ENCODE assay signal across 18 cellular contexts in the genomic region with DNA sequence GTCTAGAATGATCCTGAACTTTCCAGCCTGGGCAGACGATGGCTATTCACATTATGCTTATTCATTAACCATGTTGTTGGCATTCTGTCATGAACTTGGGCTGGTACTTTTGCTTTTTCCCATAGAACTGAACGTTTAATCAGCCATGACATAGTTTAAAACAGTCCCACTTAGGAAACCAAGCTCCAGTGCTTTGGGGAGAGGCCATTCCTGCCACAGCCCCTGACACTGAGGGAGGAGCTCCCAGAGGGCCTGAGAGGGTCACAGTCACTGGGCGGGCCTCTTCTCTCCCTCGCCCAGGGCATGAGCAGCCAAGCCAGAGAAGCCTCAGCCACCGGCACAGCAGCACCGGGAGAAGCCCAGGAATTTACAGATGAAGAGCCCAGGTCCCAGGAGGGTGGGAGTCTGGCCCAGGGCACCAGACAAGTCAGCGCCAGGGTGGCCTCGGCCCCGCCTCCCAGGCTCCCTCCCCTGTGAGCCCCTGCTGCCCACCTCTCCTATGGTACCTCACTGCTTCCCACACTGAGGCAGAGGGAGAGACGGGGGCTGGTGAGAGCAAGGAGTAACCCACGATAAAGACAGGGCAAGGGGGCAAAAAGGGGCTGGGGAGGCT. TPM values are rescaled to one million over a fixed set of nuclear protein-coding genes. Genes with fewer than 3 reads are reported as not detected.
DNase-seq lines count a peak whose midpoint lies in the region; ATAC-seq and TF ChIP-seq lines count a peak whose summit lies in the region.
"Had no signal": no experiment of that assay in that cellular context is flagged by ENCODE, and none has a peak within 500 bp of the region (broad histone marks: within the 10 kb centered on the region; RNA-seq: fewer than 3 reads in every experiment).

No MANE protein-coding gene starts in this region.

- H3K4me1 Mint-ChIP-seq in nephron progenitor cell, result peaks cover 51% of the 10 kb centered on the region
- H3K4me1 Mint-ChIP-seq in activated CD8-positive, alpha-beta memory T cell treated with anti-CD3 and anti-CD28 coated beads, Interleukin-2, amount 10 ng/mL, durations not matched to agents 7 days and 5 days, result peaks cover 49% of the 10 kb centered on the region

- H3K36me3 ChIP-seq in esophagus (ENCODE audit: control insufficient read depth in 2 of 2, insufficient read depth in 2 of 2, low read length in 1 of 2), result no peaks in the 10 kb centered on the region
- H3K36me3 ChIP-seq: tibial artery had no signal

- DNase-seq in cardiac septum (ENCODE audit: low spot score), result peak; percentile 66
- DNase-seq in left ventricle myocardium superior, result no peak
- DNase-seq in nephron progenitor cell, result peak; percentile 31
- DNase-seq in activated CD8-positive, alpha-beta memory T cell treated with anti-CD3 and anti-CD28 coated beads, Interleukin-2, amount 10 ng/mL, durations not matched to agents 7 days and 5 days, result no peak
- DNase-seq: activated T-cell treated with anti-CD3 and anti-CD28 coated beads, Interleukin-2, amount 50 U/mL, for 4 hours; amniotic stem cell; DMS153; NCI-H2029; NCI-H524 treated with DMSO at 0.1 percent for 48 hours; SW 1271 had no signal

- no peak overlapping the region for H3K4me3 Mint-ChIP-seq in nephron progenitor cell
- H3K4me3 Mint-ChIP-seq in activated CD8-positive, alpha-beta memory T cell treated with anti-CD3 and anti-CD28 coated beads, Interleukin-2, amount 10 ng/mL, durations not matched to agents 7 days and 5 days, result no peak overlapping the region
- H3K4me3 Mint-ChIP-seq: activated T-cell treated with anti-CD3 and anti-CD28 coated beads, Interleukin-2, amount 50 U/mL, for 4 hours had no signal

- H3K27me3 Mint-ChIP-seq in nephron progenitor cell (ENCODE audit: low read depth, poor library complexity), result peaks cover 12% of the 10 kb centered on the region
- H3K27me3 Mint-ChIP-seq in activated CD8-positive, alpha-beta memory T cell treated with anti-CD3 and anti-CD28 coated beads, Interleukin-2, amount 10 ng/mL, durations not matched to agents 7 days and 5 days, result no peaks in the 10 kb centered on the region

- H3K36me3 Mint-ChIP-seq in nephron progenitor cell (ENCODE audit: low read depth), result no peaks in the 10 kb centered on the region
- peaks cover 3% of the 10 kb centered on the region for H3K36me3 Mint-ChIP-seq in activated CD8-positive, alpha-beta memory T cell treated with anti-CD3 and anti-CD28 coated beads, Interleukin-2, amount 10 ng/mL, durations not matched to agents 7 days and 5 days

- H3K27me3 ChIP-seq in esophagus (ENCODE audit: control insufficient read depth in 1 of 2, insufficient read depth in 2 of 2, low read length in 2 of 2), result no peaks in the 10 kb centered on the region

- CTCF ChIA-PET in activated CD8-positive, alpha-beta memory T cell treated with anti-CD3 and anti-CD28 coated beads, Interleukin-2, amount 10 ng/mL, durations not matched to agents 7 days and 5 days (lab: Charles Lee), result interaction anchor here (1.3 to 10.2 kb wide), 3 partner anchors 9 to 19 kb away, joined by 4 to 149 read pairs (median 77); no protein-coding TSS in a partner anchor

- peaks cover 18% of the 10 kb centered on the region for H3K9me3 Mint-ChIP-seq in nephron progenitor cell
- H3K9me3 Mint-ChIP-seq in activated CD8-positive, alpha-beta memory T cell treated with anti-CD3 and anti-CD28 coated beads, Interleukin-2, amount 10 ng/mL, durations not matched to agents 7 days and 5 days (ENCODE audit: low read depth), result no peaks in the 10 kb centered on the region
- H3K9me3 Mint-ChIP-seq: activated T-cell treated with anti-CD3 and anti-CD28 coated beads, Interleukin-2, amount 50 U/mL, for 4 hours had no signal

- H3K27ac ChIP-seq in esophagus (ENCODE audit: low read depth in 2 of 2, low read length in 1 of 2), result peak overlapping the region; percentile 34 to 52
- H3K27ac ChIP-seq: tibial artery had no signal

- WGBS in esophagus, 2 donors, result 59 to 62% methylated on average over 11 of the region's 11 CpGs

- peaks cover 0 to 2% of the 10 kb centered on the region in 2 donors for H3K9me3 ChIP-seq in esophagus (ENCODE audit: control insufficient read depth in 2 of 2, insufficient read depth in 1 of 2, low read depth in 1 of 2, low read length in 1 of 2)
- H3K9me3 ChIP-seq: tibial artery had no signal

- intact Hi-C loops in cardiac septum (cut with DNase I), result no loop called here
- intact Hi-C loops in left ventricle myocardium superior (cut with micrococcal nuclease), result no loop called here

- ATAC-seq in left ventricle myocardium superior (no peak), GM18868 (IDR thresholded peaks at IDR 0.05; ENCODE audit: unreplicated experiment) (no peak), GM18511 (IDR thresholded peaks at IDR 0.05; ENCODE audit: unreplicated experiment) (no peak), GM18505 (IDR thresholded peaks at IDR 0.05; ENCODE audit: unreplicated experiment) (no peak)
- ATAC-seq in activated CD8-positive, alpha-beta memory T cell treated with anti-CD3 and anti-CD28 coated beads, Interleukin-2, amount 10 ng/mL, durations not matched to agents 7 days and 5 days, result no peak
- ATAC-seq: activated CD4-positive, CD25-positive, alpha-beta regulatory T cell treated with anti-CD3 and anti-CD28 coated beads, Interleukin-2, amount 50 U/mL, for 24 hours; activated T-cell treated with anti-CD3 and anti-CD28 coated beads, Interleukin-2, amount 50 U/mL, for 4 hours; Panc1 had no signal

- H3K4me1 ChIP-seq in esophagus (ENCODE audit: control insufficient read depth in 2 of 2, insufficient read depth in 2 of 2, low read length in 1 of 2), result peaks cover 9 to 24% of the 10 kb centered on the region in 2 donors
- H3K4me1 ChIP-seq: tibial artery had no signal

- TF ChIP-seq POLR2A in GM18505 (IDR thresholded peaks at IDR 0.05; ENCODE audit: borderline replicate concordance, extremely low read depth, insufficient read depth, insufficient read length), result no peak

- no peak overlapping the region for H3K4me3 ChIP-seq in esophagus (ENCODE audit: low read depth in 1 of 2, low read length in 2 of 2)
- H3K4me3 ChIP-seq: tibial artery had no signal

- no peak overlapping the region for H3K27ac Mint-ChIP-seq in nephron progenitor cell
- H3K27ac Mint-ChIP-seq in activated CD8-positive, alpha-beta memory T cell treated with anti-CD3 and anti-CD28 coated beads, Interleukin-2, amount 10 ng/mL, durations not matched to agents 7 days and 5 days, result no peak overlapping the region

- no peak for TF ChIP-seq CTCF in nephron progenitor cell (IDR thresholded peaks at IDR 0.05)

RNA-seq across cellular contexts. Expression of gene MAL, which starts 33.6 kb away (rescaled TPM):
- total RNA-seq in cardiac septum, result 8.3 TPM
- total RNA-seq in left ventricle myocardium superior, result 3.9 TPM
- polyA plus RNA-seq in esophagus, result 1,000 to 10,000 TPM; 1,481 to 3,581 TPM
- 100 to 1,000 TPM in 1 of 2 experiments, 10 to 100 TPM in 1; 54.6 to 178 TPM for total RNA-seq in activated CD8-positive, alpha-beta memory T cell treated with anti-CD3 and anti-CD28 coated beads, Interleukin-2, amount 10 ng/mL, durations not matched to agents 7 days and 5 days
- total RNA-seq: liver had no signal

Comparison
In these comparisons a context has a peak if more than half of its experiments do, and no peak if none do; other contexts are left out.
1. DNase-seq: peak in cardiac septum (single experiment) and nephron progenitor cell (single experiment); none in left ventricle myocardium superior (single experiment) and activated CD8-positive, alpha-beta memory T cell treated with anti-CD3 and anti-CD28 coated beads, Interleukin-2, amount 10 ng/mL, durations not matched to agents 7 days and 5 days (single experiment).